Comparison of ENCODE assay signal across 2 cellular contexts in the genomic region with DNA sequence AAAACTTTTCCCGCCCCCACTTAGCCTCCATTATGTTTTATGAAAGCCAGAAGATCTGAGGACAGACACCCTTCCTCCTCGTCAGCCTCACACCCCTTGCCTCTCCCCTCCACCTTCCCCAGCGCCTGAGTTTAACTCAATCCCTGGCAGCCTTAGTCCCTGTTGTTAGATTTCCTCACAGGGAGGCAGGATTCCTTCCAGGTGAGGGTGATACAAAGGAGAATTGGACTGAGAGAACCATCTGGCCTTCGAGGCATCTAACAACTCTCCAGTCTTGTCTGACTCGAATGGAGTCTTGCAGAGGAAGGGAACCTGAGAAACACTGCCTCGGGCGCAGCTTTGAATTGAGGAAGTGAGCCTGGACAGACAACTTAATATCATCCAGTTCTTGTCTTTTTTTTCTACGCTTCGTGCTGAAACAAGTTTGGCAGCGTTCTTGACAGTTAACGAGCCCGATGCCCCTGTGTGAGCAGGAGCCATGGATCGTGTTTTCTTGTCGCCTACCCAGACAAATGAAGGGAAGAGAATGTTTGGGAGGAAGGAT.
TF ChIP-seq lines count a peak whose summit lies in the region.

No MANE protein-coding gene starts in this region.

TF ChIP-seq in SK-N-SH, 30 proteins besides CTCF, POLR2A, EP300 and RAD21 (continued from another document):
- TF ChIP-seq, protein P1, sequence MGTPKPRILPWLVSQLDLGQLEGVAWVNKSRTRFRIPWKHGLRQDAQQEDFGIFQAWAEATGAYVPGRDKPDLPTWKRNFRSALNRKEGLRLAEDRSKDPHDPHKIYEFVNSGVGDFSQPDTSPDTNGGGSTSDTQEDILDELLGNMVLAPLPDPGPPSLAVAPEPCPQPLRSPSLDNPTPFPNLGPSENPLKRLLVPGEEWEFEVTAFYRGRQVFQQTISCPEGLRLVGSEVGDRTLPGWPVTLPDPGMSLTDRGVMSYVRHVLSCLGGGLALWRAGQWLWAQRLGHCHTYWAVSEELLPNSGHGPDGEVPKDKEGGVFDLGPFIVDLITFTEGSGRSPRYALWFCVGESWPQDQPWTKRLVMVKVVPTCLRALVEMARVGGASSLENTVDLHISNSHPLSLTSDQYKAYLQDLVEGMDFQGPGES (IDR thresholded peaks at IDR 0.05; ENCODE audit: low read depth, low read length), result no peak
- TF ChIP-seq YY1 (IDR thresholded peaks at IDR 0.05; ENCODE audit: low read depth) (0 out of 2 replicates have a peak, but pooled peaks have one; percentile 40), TEAD4 (IDR thresholded peaks at IDR 0.05; ENCODE audit: borderline replicate concordance, insufficient read depth) (no peak)
- TF ChIP-seq, protein P2, sequence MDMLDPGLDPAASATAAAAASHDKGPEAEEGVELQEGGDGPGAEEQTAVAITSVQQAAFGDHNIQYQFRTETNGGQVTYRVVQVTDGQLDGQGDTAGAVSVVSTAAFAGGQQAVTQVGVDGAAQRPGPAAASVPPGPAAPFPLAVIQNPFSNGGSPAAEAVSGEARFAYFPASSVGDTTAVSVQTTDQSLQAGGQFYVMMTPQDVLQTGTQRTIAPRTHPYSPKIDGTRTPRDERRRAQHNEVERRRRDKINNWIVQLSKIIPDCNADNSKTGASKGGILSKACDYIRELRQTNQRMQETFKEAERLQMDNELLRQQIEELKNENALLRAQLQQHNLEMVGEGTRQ (IDR thresholded peaks at IDR 0.05; ENCODE audit: borderline replicate concordance, low read depth, low read length), result no peak

TF ChIP-seq in SK-N-SH treated with all-trans-retinoic acid at 6 μM for 48 hours, 23 proteins besides CTCF, POLR2A, EP300 and RAD21 (continued from another document):
- TF ChIP-seq, protein P3, sequence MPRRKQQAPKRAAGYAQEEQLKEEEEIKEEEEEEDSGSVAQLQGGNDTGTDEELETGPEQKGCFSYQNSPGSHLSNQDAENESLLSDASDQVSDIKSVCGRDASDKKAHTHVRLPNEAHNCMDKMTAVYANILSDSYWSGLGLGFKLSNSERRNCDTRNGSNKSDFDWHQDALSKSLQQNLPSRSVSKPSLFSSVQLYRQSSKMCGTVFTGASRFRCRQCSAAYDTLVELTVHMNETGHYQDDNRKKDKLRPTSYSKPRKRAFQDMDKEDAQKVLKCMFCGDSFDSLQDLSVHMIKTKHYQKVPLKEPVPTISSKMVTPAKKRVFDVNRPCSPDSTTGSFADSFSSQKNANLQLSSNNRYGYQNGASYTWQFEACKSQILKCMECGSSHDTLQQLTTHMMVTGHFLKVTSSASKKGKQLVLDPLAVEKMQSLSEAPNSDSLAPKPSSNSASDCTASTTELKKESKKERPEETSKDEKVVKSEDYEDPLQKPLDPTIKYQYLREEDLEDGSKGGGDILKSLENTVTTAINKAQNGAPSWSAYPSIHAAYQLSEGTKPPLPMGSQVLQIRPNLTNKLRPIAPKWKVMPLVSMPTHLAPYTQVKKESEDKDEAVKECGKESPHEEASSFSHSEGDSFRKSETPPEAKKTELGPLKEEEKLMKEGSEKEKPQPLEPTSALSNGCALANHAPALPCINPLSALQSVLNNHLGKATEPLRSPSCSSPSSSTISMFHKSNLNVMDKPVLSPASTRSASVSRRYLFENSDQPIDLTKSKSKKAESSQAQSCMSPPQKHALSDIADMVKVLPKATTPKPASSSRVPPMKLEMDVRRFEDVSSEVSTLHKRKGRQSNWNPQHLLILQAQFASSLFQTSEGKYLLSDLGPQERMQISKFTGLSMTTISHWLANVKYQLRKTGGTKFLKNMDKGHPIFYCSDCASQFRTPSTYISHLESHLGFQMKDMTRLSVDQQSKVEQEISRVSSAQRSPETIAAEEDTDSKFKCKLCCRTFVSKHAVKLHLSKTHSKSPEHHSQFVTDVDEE (CRISPR knock-in tag; IDR thresholded peaks at IDR 0.05), result no peak
- TF ChIP-seq BACH2 (CRISPR knock-in tag; IDR thresholded peaks at IDR 0.05; ENCODE audit: borderline replicate concordance) (no peak), ISL1 (CRISPR knock-in tag; IDR thresholded peaks at IDR 0.05) (no peak), ZNF565 (CRISPR knock-in tag; conservative IDR thresholded peaks at IDR 0.05; ENCODE audit: low read depth) (no peak), TCF4 (CRISPR knock-in tag; IDR thresholded peaks at IDR 0.05; ENCODE audit: borderline replicate concordance) (no peak), PPARA (CRISPR knock-in tag; IDR thresholded peaks at IDR 0.05; ENCODE audit: borderline replicate concordance) (no peak), ZC3H10 (CRISPR knock-in tag; IDR thresholded peaks at IDR 0.05) (no peak), TOX (CRISPR knock-in tag; IDR thresholded peaks at IDR 0.05; ENCODE audit: borderline replicate concordance) (no peak), OSR1 (CRISPR knock-in tag; IDR thresholded peaks at IDR 0.05) (no peak), ZNF8 (CRISPR knock-in tag; IDR thresholded peaks at IDR 0.05) (no peak), ZFP30 (CRISPR knock-in tag; IDR thresholded peaks at IDR 0.05) (no peak), RARB (CRISPR knock-in tag; IDR thresholded peaks at IDR 0.05) (no peak), ARNTL (CRISPR knock-in tag; IDR thresholded peaks at IDR 0.05; ENCODE audit: borderline replicate concordance, low read depth) (no peak), ZNF70 (CRISPR knock-in tag; IDR thresholded peaks at IDR 0.05) (no peak)
- TF ChIP-seq, protein P4, sequence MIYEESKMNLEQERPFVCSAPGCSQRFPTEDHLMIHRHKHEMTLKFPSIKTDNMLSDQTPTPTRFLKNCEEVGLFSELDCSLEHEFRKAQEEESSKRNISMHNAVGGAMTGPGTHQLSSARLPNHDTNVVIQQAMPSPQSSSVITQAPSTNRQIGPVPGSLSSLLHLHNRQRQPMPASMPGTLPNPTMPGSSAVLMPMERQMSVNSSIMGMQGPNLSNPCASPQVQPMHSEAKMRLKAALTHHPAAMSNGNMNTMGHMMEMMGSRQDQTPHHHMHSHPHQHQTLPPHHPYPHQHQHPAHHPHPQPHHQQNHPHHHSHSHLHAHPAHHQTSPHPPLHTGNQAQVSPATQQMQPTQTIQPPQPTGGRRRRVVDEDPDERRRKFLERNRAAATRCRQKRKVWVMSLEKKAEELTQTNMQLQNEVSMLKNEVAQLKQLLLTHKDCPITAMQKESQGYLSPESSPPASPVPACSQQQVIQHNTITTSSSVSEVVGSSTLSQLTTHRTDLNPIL (CRISPR knock-in tag; IDR thresholded peaks at IDR 0.05; ENCODE audit: low read depth), result no peak
- TF ChIP-seq, protein P5, sequence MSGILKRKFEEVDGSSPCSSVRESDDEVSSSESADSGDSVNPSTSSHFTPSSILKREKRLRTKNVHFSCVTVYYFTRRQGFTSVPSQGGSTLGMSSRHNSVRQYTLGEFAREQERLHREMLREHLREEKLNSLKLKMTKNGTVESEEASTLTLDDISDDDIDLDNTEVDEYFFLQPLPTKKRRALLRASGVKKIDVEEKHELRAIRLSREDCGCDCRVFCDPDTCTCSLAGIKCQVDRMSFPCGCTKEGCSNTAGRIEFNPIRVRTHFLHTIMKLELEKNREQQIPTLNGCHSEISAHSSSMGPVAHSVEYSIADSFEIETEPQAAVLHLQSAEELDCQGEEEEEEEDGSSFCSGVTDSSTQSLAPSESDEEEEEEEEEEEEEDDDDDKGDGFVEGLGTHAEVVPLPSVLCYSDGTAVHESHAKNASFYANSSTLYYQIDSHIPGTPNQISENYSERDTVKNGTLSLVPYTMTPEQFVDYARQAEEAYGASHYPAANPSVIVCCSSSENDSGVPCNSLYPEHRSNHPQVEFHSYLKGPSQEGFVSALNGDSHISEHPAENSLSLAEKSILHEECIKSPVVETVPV (CRISPR knock-in tag; IDR thresholded peaks at IDR 0.05), result no peak
- TF ChIP-seq, protein P6, sequence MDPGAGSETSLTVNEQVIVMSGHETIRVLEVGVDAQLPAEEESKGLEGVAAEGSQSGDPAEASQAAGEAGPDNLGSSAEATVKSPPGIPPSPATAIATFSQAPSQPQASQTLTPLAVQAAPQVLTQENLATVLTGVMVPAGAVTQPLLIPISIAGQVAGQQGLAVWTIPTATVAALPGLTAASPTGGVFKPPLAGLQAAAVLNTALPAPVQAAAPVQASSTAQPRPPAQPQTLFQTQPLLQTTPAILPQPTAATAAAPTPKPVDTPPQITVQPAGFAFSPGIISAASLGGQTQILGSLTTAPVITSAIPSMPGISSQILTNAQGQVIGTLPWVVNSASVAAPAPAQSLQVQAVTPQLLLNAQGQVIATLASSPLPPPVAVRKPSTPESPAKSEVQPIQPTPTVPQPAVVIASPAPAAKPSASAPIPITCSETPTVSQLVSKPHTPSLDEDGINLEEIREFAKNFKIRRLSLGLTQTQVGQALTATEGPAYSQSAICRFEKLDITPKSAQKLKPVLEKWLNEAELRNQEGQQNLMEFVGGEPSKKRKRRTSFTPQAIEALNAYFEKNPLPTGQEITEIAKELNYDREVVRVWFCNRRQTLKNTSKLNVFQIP (CRISPR knock-in tag; IDR thresholded peaks at IDR 0.05; ENCODE audit: borderline replicate concordance, low read depth), result no peak
TF ChIP-seq in SK-N-SH treated with all-trans-retinoic acid at 6 μM for 48 hours: peak in this region for 0.
